20 cellular contexts compared by ENCODE assay signal in the genomic region with DNA sequence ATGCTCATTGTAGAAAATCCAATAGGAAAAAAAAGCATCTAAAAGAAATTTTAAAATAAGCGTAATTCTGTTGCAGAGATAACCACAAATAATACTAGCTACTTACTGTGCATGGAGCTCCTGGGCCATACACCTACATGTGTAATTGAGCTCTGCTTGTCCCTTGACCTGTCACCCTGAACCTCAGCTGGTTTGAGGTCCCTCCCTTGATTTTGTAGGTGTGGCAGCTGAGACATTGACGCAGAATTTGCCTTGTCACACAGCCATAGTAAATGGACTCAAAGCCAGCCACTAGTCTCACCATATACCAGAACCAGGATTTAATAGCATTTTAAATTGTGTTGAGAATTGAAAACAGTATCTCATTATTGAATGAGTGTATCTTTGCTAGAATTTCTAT.
"Had no signal": no experiment of that assay in that cellular context is flagged by ENCODE, and none has a peak within 500 bp of the region (broad histone marks: within the 10 kb centered on the region; RNA-seq: fewer than 3 reads in every experiment).

No MANE protein-coding gene starts in this region.

- H3K36me3 ChIP-seq: gastrocnemius medialis, prostate gland, right atrium auricular region, tibial artery had no signal

- DNase-seq: cortex of kidney; effector memory CD8-positive, alpha-beta T cell; foreskin fibroblast; gastrocnemius medialis; mesendoderm; midbrain; naive thymus-derived CD8-positive, alpha-beta T cell; nephron progenitor cell; nucleus accumbens; stimulated activated CD4-positive, alpha-beta T cell treated with anti-CD3 and anti-CD28 coated beads, Interleukin-2, amount 100 ng/mL, for 24 hours; stimulated activated CD4-positive, alpha-beta T cell treated with anti-CD3 and anti-CD28 coated beads, Interleukin-4, amount 100 ng/mL, for 24 hours; stimulated activated naive CD4-positive, alpha-beta T cell treated with Interleukin-2 at 50 U/mL for 16 hours; substantia nigra; testis had no signal

- H3K27me3 ChIP-seq: gastrocnemius medialis, right atrium auricular region, testis had no signal

- H3K4me3 ChIP-seq: gastrocnemius medialis, prostate gland, right atrium auricular region, testis, tibial artery had no signal

- H3K4me1 ChIP-seq: gastrocnemius medialis, prostate gland, testis had no signal

- H3K27ac ChIP-seq: gastrocnemius medialis, prostate gland, right atrium auricular region, testis, tibial artery had no signal

- H3K9me3 ChIP-seq: prostate gland, testis had no signal

- ATAC-seq: effector memory CD8-positive, alpha-beta T cell; gastrocnemius medialis; left lobe of liver; naive thymus-derived CD8-positive, alpha-beta T cell; sciatic nerve; stimulated activated effector memory CD8-positive, alpha-beta T cell treated with anti-CD3 and anti-CD28 coated beads, Interleukin-12 subunit alpha, Interleukin-12 subunit beta, amount 100 ng/mL, for 72 hours had no signal
